Comparison of ENCODE assay signal across 8 cellular contexts in the genomic region with DNA sequence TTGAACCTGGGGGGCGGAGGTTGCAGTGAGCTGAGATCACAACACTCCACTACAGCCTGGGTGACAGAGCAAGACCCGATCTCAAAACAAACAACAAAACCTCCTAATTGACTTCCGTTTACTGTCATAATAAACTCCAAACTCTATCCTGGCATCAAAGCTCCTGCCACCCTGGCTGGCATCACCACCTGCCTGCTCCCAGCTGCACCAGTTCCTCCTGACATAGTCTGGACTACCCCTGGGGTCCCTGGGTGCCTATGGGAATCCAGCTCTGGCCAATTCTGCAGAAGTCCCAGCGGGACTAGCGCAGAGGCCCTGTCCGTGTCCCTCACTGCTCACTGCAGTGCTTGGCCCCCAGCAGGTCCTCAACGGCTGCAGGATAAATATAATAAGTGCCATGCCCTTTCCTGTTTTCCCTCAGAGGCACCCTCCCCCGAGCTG. TPM values are rescaled to one million over a fixed set of nuclear protein-coding genes. Genes with fewer than 3 reads are reported as not detected.
DNase-seq lines count a peak whose midpoint lies in the region; ATAC-seq and TF ChIP-seq lines count a peak whose summit lies in the region.

No MANE protein-coding gene starts in this region.

- H3K36me3 Mint-ChIP-seq in activated CD8-positive, alpha-beta memory T cell treated with anti-CD3 and anti-CD28 coated beads, Interleukin-2, amount 10 ng/mL, durations not matched to agents 7 days and 5 days, result peaks cover 6% of the 10 kb centered on the region
- H3K36me3 Mint-ChIP-seq in activated CD4-positive, alpha-beta memory T cell treated with anti-CD3 and anti-CD28 coated beads for 36 hours, result peaks cover 3% of the 10 kb centered on the region

- no peaks in the 10 kb centered on the region for H3K27me3 Mint-ChIP-seq in activated CD8-positive, alpha-beta memory T cell treated with anti-CD3 and anti-CD28 coated beads, Interleukin-2, amount 10 ng/mL, durations not matched to agents 7 days and 5 days
- H3K27me3 Mint-ChIP-seq in activated CD4-positive, alpha-beta memory T cell treated with anti-CD3 and anti-CD28 coated beads for 36 hours, result no peaks in the 10 kb centered on the region

- peaks cover 22% of the 10 kb centered on the region; the same call in 1 of the 2 replicates for H3K36me3 ChIP-seq in iPS-20b (ENCODE audit: insufficient read depth, low read depth, low read length)
- no peaks in the 10 kb centered on the region for H3K36me3 ChIP-seq in testis (ENCODE audit: low read depth, missing control alignments)

- no peak overlapping the region for H3K27ac ChIP-seq in iPS-20b (ENCODE audit: low read length)
- peak overlapping the region in 1 of 2 donors; percentile 60 for H3K27ac ChIP-seq in testis

- no peak for TF ChIP-seq POLR2A in testis (IDR thresholded peaks at IDR 0.05)

- peak overlapping the region; percentile 85 for H3K27ac Mint-ChIP-seq in activated CD8-positive, alpha-beta memory T cell treated with anti-CD3 and anti-CD28 coated beads, Interleukin-2, amount 10 ng/mL, durations not matched to agents 7 days and 5 days
- H3K27ac Mint-ChIP-seq in activated CD4-positive, alpha-beta memory T cell treated with anti-CD3 and anti-CD28 coated beads for 36 hours, result no peak overlapping the region

- intact Hi-C loops in activated CD4-positive, alpha-beta memory T cell treated with anti-CD3 and anti-CD28 coated beads for 36 hours (cut with micrococcal nuclease), result loop anchor here (1.0 kb wide), 1 partner anchor 108 kb away; a partner anchor contains a TSS
- intact Hi-C loops in testis (cut with DNase I; ENCODE audit: low total_unique reads), result no loop called here

- H3K9ac ChIP-seq in iPS-20b (ENCODE audit: low read depth, low read length), result peak overlapping the region; percentile 86; the same call in 1 of the 2 replicates

- POLR2A ChIA-PET in activated CD4-positive, alpha-beta memory T cell treated with anti-CD3 and anti-CD28 coated beads for 36 hours (lab: Charles Lee), result interaction anchor here (1.2 to 1.8 kb wide), 2 partner anchors 27 to 108 kb away, joined by 3 to 22 read pairs; a partner anchor contains a TSS

- CTCF ChIA-PET in activated CD8-positive, alpha-beta memory T cell treated with anti-CD3 and anti-CD28 coated beads, Interleukin-2, amount 10 ng/mL, durations not matched to agents 7 days and 5 days (lab: Charles Lee), result interaction anchor here (0.7 to 2.7 kb wide), 6 partner anchors 24 to 293 kb away, joined by 3 to 22 read pairs (median 7); a partner anchor contains a TSS
- CTCF ChIA-PET in activated CD4-positive, alpha-beta memory T cell treated with anti-CD3 and anti-CD28 coated beads for 36 hours (lab: Charles Lee), result interaction anchor here (0.6 to 2.5 kb wide), 7 partner anchors 25 to 264 kb away, joined by 3 to 10 read pairs (median 5); a partner anchor contains a TSS

- TF ChIP-seq CTCF in testis (IDR thresholded peaks at IDR 0.05), result no peak

- WGBS in testis, 2 donors, result 14 to 20% methylated on average over 5 to 8 of the region's 8 CpGs

- no peaks in the 10 kb centered on the region for H3K9me3 Mint-ChIP-seq in activated CD8-positive, alpha-beta memory T cell treated with anti-CD3 and anti-CD28 coated beads, Interleukin-2, amount 10 ng/mL, durations not matched to agents 7 days and 5 days (ENCODE audit: low read depth)
- no peaks in the 10 kb centered on the region for H3K9me3 Mint-ChIP-seq in activated CD4-positive, alpha-beta memory T cell treated with anti-CD3 and anti-CD28 coated beads for 36 hours

- ATAC-seq in activated CD8-positive, alpha-beta memory T cell treated with anti-CD3 and anti-CD28 coated beads, Interleukin-2, amount 10 ng/mL, durations not matched to agents 7 days and 5 days, result no peak
- no peak for ATAC-seq in GM19324 (IDR thresholded peaks at IDR 0.05; ENCODE audit: low FRiP score, unreplicated experiment)

- H3K4me3 Mint-ChIP-seq in activated CD8-positive, alpha-beta memory T cell treated with anti-CD3 and anti-CD28 coated beads, Interleukin-2, amount 10 ng/mL, durations not matched to agents 7 days and 5 days, result peak overlapping the region; percentile 89
- peak overlapping the region; percentile 89 for H3K4me3 Mint-ChIP-seq in activated CD4-positive, alpha-beta memory T cell treated with anti-CD3 and anti-CD28 coated beads for 36 hours

- peaks cover 21% of the 10 kb centered on the region for H3K4me1 Mint-ChIP-seq in activated CD8-positive, alpha-beta memory T cell treated with anti-CD3 and anti-CD28 coated beads, Interleukin-2, amount 10 ng/mL, durations not matched to agents 7 days and 5 days
- peaks cover 13% of the 10 kb centered on the region for H3K4me1 Mint-ChIP-seq in activated CD4-positive, alpha-beta memory T cell treated with anti-CD3 and anti-CD28 coated beads for 36 hours (ENCODE audit: low read depth)

- H3K4me3 ChIP-seq in iPS-20b (ENCODE audit: low read length) (peak overlapping the region; percentile 89), testis (peak overlapping the region; percentile 80 to 96)

- no peaks in the 10 kb centered on the region for H3K9me3 ChIP-seq in iPS-20b (ENCODE audit: insufficient read depth, low read depth, low read length)
- no peaks in the 10 kb centered on the region for H3K9me3 ChIP-seq in testis

- no peak for DNase-seq in activated CD8-positive, alpha-beta memory T cell treated with anti-CD3 and anti-CD28 coated beads, Interleukin-2, amount 10 ng/mL, durations not matched to agents 7 days and 5 days
- DNase-seq in activated CD8-positive, alpha-beta memory T cell treated with anti-CD3 and anti-CD28 coated beads, Interleukin-2, amount 50 U/mL, for 48 hours, result no peak
- DNase-seq in activated CD4-positive, alpha-beta memory T cell treated with anti-CD3 and anti-CD28 coated beads for 36 hours, result no peak
- DNase-seq in testis (no peak), germinal center (ENCODE audit: low spot score) (no peak)
- DNase-seq in central memory CD4-positive, alpha-beta T cell, result no peak

- no peaks in the 10 kb centered on the region for H3K27me3 ChIP-seq in iPS-20b (ENCODE audit: insufficient read depth, low read length)
- H3K27me3 ChIP-seq in testis, result no peaks in the 10 kb centered on the region

- H3K4me1 ChIP-seq in iPS-20b (ENCODE audit: insufficient read depth, low read length) (peaks cover 4% of the 10 kb centered on the region; the same call in 1 of the 2 replicates), testis (peaks cover 29% of the 10 kb centered on the region)

RNA-seq across cellular contexts. Expression of a gene that starts 0.7 kb away (rescaled TPM):
- 10 to 100 TPM; 34.3 to 37.5 TPM for total RNA-seq in activated CD8-positive, alpha-beta memory T cell treated with anti-CD3 and anti-CD28 coated beads, Interleukin-2, amount 10 ng/mL, durations not matched to agents 7 days and 5 days
- total RNA-seq in activated CD4-positive, alpha-beta memory T cell treated with anti-CD3 and anti-CD28 coated beads for 36 hours, result 10 to 100 TPM; 24.3 to 26.2 TPM
- total RNA-seq in testis, result 10 to 100 TPM; 24.6 to 35.6 TPM
- 18.0 TPM for polyA plus RNA-seq in testis (ENCODE audit: insufficient read depth, low read depth, low replicate concordance)

RNA-seq across cellular contexts. Expression of a gene that starts 0.9 kb away (rescaled TPM):
- 100 to 1,000 TPM; 101 to 115 TPM for total RNA-seq in activated CD8-positive, alpha-beta memory T cell treated with anti-CD3 and anti-CD28 coated beads, Interleukin-2, amount 10 ng/mL, durations not matched to agents 7 days and 5 days
- 10 to 100 TPM; 56.6 to 63.9 TPM for total RNA-seq in activated CD4-positive, alpha-beta memory T cell treated with anti-CD3 and anti-CD28 coated beads for 36 hours
- 100 to 1,000 TPM; 222 to 271 TPM for total RNA-seq in testis
- polyA plus RNA-seq in testis (ENCODE audit: insufficient read depth, low read depth, low replicate concordance), result 136 TPM

RNA-seq across cellular contexts. Expression of a gene that starts 20.2 kb away (rescaled TPM):
- 1 to 10 TPM; 1.3 to 2.2 TPM for total RNA-seq in activated CD8-positive, alpha-beta memory T cell treated with anti-CD3 and anti-CD28 coated beads, Interleukin-2, amount 10 ng/mL, durations not matched to agents 7 days and 5 days
- total RNA-seq in activated CD4-positive, alpha-beta memory T cell treated with anti-CD3 and anti-CD28 coated beads for 36 hours, result 1 to 10 TPM; 1.1 to 1.4 TPM
- total RNA-seq in testis, result 10 to 100 TPM; 54.1 to 59.9 TPM
- polyA plus RNA-seq in testis (ENCODE audit: insufficient read depth, low read depth, low replicate concordance), result 50.6 TPM

RNA-seq across cellular contexts. Expression of a gene that starts 27.3 kb away (rescaled TPM):
- total RNA-seq in activated CD8-positive, alpha-beta memory T cell treated with anti-CD3 and anti-CD28 coated beads, Interleukin-2, amount 10 ng/mL, durations not matched to agents 7 days and 5 days, result 1 to 10 TPM; 1.1 to 6.3 TPM
- 1 to 10 TPM; 1.3 to 2.0 TPM for total RNA-seq in activated CD4-positive, alpha-beta memory T cell treated with anti-CD3 and anti-CD28 coated beads for 36 hours
- total RNA-seq in testis, result 1 to 10 TPM; 7.3 to 8.2 TPM
- 3.9 TPM for polyA plus RNA-seq in testis (ENCODE audit: insufficient read depth, low read depth, low replicate concordance)

RNA-seq across cellular contexts. Expression of a gene that starts 37.3 kb away (rescaled TPM):
- 10 to 100 TPM; 76.2 to 94.5 TPM for total RNA-seq in activated CD8-positive, alpha-beta memory T cell treated with anti-CD3 and anti-CD28 coated beads, Interleukin-2, amount 10 ng/mL, durations not matched to agents 7 days and 5 days
- 10 to 100 TPM; 67.2 to 67.6 TPM for total RNA-seq in activated CD4-positive, alpha-beta memory T cell treated with anti-CD3 and anti-CD28 coated beads for 36 hours
- total RNA-seq in testis, result 10 to 100 TPM; 80.4 to 94.6 TPM
- 46.3 TPM for polyA plus RNA-seq in testis (ENCODE audit: insufficient read depth, low read depth, low replicate concordance)

Comparison
In these comparisons a context has a peak if more than half of its experiments do, and no peak if none do; other contexts are left out.
1. RNA of a gene that starts 20.2 kb away (total RNA-seq): 54.1 to 59.9 TPM in testis; 1.3 to 2.2 TPM in activated CD8-positive, alpha-beta memory T cell treated with anti-CD3 and anti-CD28 coated beads, Interleukin-2, amount 10 ng/mL, durations not matched to agents 7 days and 5 days and 1.1 to 1.4 TPM in activated CD4-positive, alpha-beta memory T cell treated with anti-CD3 and anti-CD28 coated beads for 36 hours; every median in the first group is over 10 times any median in the second.